20 cellular contexts compared by ENCODE assay signal in genomic region chr14:101022916-101023435, GRCh38.
DNase-seq lines count a peak whose midpoint lies in the region; ATAC-seq and TF ChIP-seq lines count a peak whose summit lies in the region.
"Had no signal": no experiment of that assay in that cellular context is flagged by ENCODE, and none has a peak within 500 bp of the region (broad histone marks: within the 10 kb centered on the region; RNA-seq: fewer than 3 reads in every experiment).

No MANE protein-coding gene starts in this region.

- no peaks in the 10 kb centered on the region for H3K9me3 ChIP-seq in heart right ventricle
- no peaks in the 10 kb centered on the region for H3K9me3 ChIP-seq in adrenal gland (replicated peaks in 1 of 3)
- no peaks in the 10 kb centered on the region for H3K9me3 ChIP-seq in testis
- H3K9me3 ChIP-seq: thyroid gland had no signal

- no peak overlapping the region for H3K4me2 ChIP-seq in mesendoderm (ENCODE audit: low read length)

- H2BK5ac ChIP-seq in mesendoderm (ENCODE audit: low read length), result no peak overlapping the region

- ATAC-seq in heart right ventricle (no peak), left lobe of liver (no peak)
- ATAC-seq: CD8-positive, alpha-beta T cell; T-cell had no signal

- H3K36me3 ChIP-seq in heart right ventricle (peaks cover 0 to 2% (median 0%) of the 10 kb centered on the region in 9 donors), adrenal gland (replicated peaks in 1 of 2) (peaks cover 0 to 56% of the 10 kb centered on the region in 2 donors), testis (ENCODE audit: low read depth, missing control alignments) (no peaks in the 10 kb centered on the region), mesendoderm (ENCODE audit: control insufficient read depth, insufficient read depth, low read length) (no peaks in the 10 kb centered on the region)
- H3K36me3 ChIP-seq: thyroid gland had no signal

- intact Hi-C loops in cardiac septum (cut with DNase I) (no loop called here), heart right ventricle (cut with DNase I) (no loop called here), adrenal gland (cut with DNase I) (no loop called here), testis (cut with DNase I; ENCODE audit: low total_unique reads) (no loop called here)

- H3K79me1 ChIP-seq in mesendoderm (ENCODE audit: low read length), result no peaks in the 10 kb centered on the region

- no peak overlapping the region for H2AK5ac ChIP-seq in mesendoderm (ENCODE audit: low read length)

- H4K8ac ChIP-seq in mesendoderm (ENCODE audit: low read depth, low read length), result no peak overlapping the region

- H3K79me2 ChIP-seq in mesendoderm (ENCODE audit: control insufficient read depth, insufficient read depth, low read length), result no peaks in the 10 kb centered on the region

- no peak overlapping the region for H3K9ac ChIP-seq in mesendoderm (ENCODE audit: low read length)

- H3K56ac ChIP-seq in mesendoderm (ENCODE audit: low read length), result no peak overlapping the region

- no peak for TF ChIP-seq CTCF in heart right ventricle (IDR thresholded peaks at IDR 0.05)
- TF ChIP-seq CTCF in adrenal gland (IDR thresholded peaks at IDR 0.05), result no peak
- TF ChIP-seq CTCF in testis (IDR thresholded peaks at IDR 0.05), result no peak

- no peak overlapping the region for H2BK15ac ChIP-seq in mesendoderm (replicated peaks; ENCODE audit: low read depth)

- no peak overlapping the region for H2BK120ac ChIP-seq in mesendoderm (ENCODE audit: low read depth, low read length)

- no peaks in the 10 kb centered on the region for H3K4me1 ChIP-seq in heart right ventricle
- no peaks in the 10 kb centered on the region for H3K4me1 ChIP-seq in adrenal gland (replicated peaks in 1 of 2)
- no peaks in the 10 kb centered on the region for H3K4me1 ChIP-seq in testis
- no peaks in the 10 kb centered on the region for H3K4me1 ChIP-seq in mesendoderm (ENCODE audit: control insufficient read depth, low read depth, low read length)
- H3K4me1 ChIP-seq: thyroid gland had no signal

- WGBS in heart right ventricle, 2 donors, result 85 to 89% methylated on average over 15 of the region's 15 CpGs
- WGBS in adrenal gland, 4 donors, result 82 to 94% (median 89%) methylated on average over 15 of the region's 15 CpGs
- 90 to 92% methylated on average over 15 of the region's 15 CpGs for WGBS in testis, 2 donors
- no CpG with 5 or more reads among the region's 15 CpGs for WGBS in mesendoderm (ENCODE audit: extremely low coverage, insufficient coverage, low lambda C conversion rate)

- H3K27ac ChIP-seq in heart right ventricle (no peak overlapping the region), adrenal gland (no peak overlapping the region), testis (no peak overlapping the region), mesendoderm (ENCODE audit: low read depth, low read length) (no peak overlapping the region)
- H3K27ac ChIP-seq: thyroid gland had no signal

- no peak overlapping the region for H3K4ac ChIP-seq in mesendoderm (ENCODE audit: low read depth, low read length)

- peak; percentile 66 for DNase-seq in cardiac septum (ENCODE audit: low spot score)
- DNase-seq in heart right ventricle, result no peak
- peak in 5 of 7 donors; percentile 0 to 15 (median 3) for DNase-seq in adrenal gland
- peak; percentile 22 for DNase-seq in left lobe of liver (ENCODE audit: low spot score)
- DNase-seq in testis, result peak; percentile 7
- no peak for DNase-seq in mesendoderm
- no peak for DNase-seq in GM19238 (ENCODE audit: insufficient read length, low spot score)
- no peak for DNase-seq in putamen (ENCODE audit: low spot score)
- DNase-seq: anterior cingulate cortex, cortex of kidney, glutamatergic neuron, GOT3, naive B cell, NCI-H1092, NCI-H1694, NCI-H446 treated with DMSO at 0.1 percent for 48 hours, NCI-H774, thyroid gland had no signal

- H3K4me3 ChIP-seq in heart right ventricle (no peak overlapping the region), adrenal gland (no peak overlapping the region), testis (no peak overlapping the region), mesendoderm (ENCODE audit: low read length) (no peak overlapping the region)
- H3K4me3 ChIP-seq: thyroid gland had no signal

- no peak overlapping the region for H4K5ac ChIP-seq in mesendoderm (ENCODE audit: low read length)

- H3K18ac ChIP-seq in mesendoderm (ENCODE audit: low read length), result no peak overlapping the region

- H3K27me3 ChIP-seq in heart right ventricle (peaks cover 0 to 14% (median 4%) of the 10 kb centered on the region in 7 donors), adrenal gland (no peaks in the 10 kb centered on the region), testis (no peaks in the 10 kb centered on the region), mesendoderm (ENCODE audit: insufficient read depth, low read length, poor library complexity) (no peaks in the 10 kb centered on the region)
- H3K27me3 ChIP-seq: thyroid gland had no signal

- no peak for TF ChIP-seq POLR2A in adrenal gland (IDR thresholded peaks at IDR 0.05)
- TF ChIP-seq POLR2A in testis (IDR thresholded peaks at IDR 0.05), result no peak

- H3K23ac ChIP-seq in mesendoderm (ENCODE audit: low read length), result no peak overlapping the region

Comparison
In these comparisons a context has a peak if more than half of its experiments do, and no peak if none do; other contexts are left out.
1. DNase-seq: peak in cardiac septum (single experiment), adrenal gland (5 of 7), left lobe of liver (single experiment) and testis (single experiment); none in heart right ventricle (0 of 2), mesendoderm (single experiment), GM19238 (single experiment) and putamen (single experiment).